16 cellular contexts compared by ENCODE assay signal in genomic region chr1:94209425-94209824, GRCh38. TPM values are rescaled to one million over a fixed set of nuclear protein-coding genes. Genes with fewer than 3 reads are reported as not detected.
DNase-seq lines count a peak whose midpoint lies in the region; ATAC-seq and TF ChIP-seq lines count a peak whose summit lies in the region.
"Had no signal": no experiment of that assay in that cellular context is flagged by ENCODE, and none has a peak within 500 bp of the region (broad histone marks: within the 10 kb centered on the region; RNA-seq: fewer than 3 reads in every experiment).

No MANE protein-coding gene starts in this region.

- peaks cover 3% of the 10 kb centered on the region for H3K9me3 ChIP-seq in RWPE2 (ENCODE audit: severe bottlenecking)
- H3K9me3 ChIP-seq in Caco-2: no peaks in the 10 kb centered on the region
- no peaks in the 10 kb centered on the region for H3K9me3 ChIP-seq in esophagus squamous epithelium

- CTCF ChIA-PET in Caco-2 (lab: Charles Lee): no interaction called here

- H3K27me3 Mint-ChIP-seq in Caco-2 (ENCODE audit: insufficient read depth, unreplicated experiment): no peaks in the 10 kb centered on the region
- H3K27me3 Mint-ChIP-seq: brain had no signal

- peaks cover 4% of the 10 kb centered on the region for H3K4me1 Mint-ChIP-seq in Caco-2 (ENCODE audit: low read depth, unreplicated experiment)
- H3K4me1 Mint-ChIP-seq: brain had no signal

- POLR2A ChIA-PET in Caco-2 (lab: Charles Lee): interaction anchor here (0.6 kb wide), 1 partner anchor 28 kb away, joined by 6 read pairs; no protein-coding TSS in a partner anchor

- H3K4me1 ChIP-seq in RWPE2 (ENCODE audit: insufficient read depth, poor library complexity, severe bottlenecking) (peaks cover 32% of the 10 kb centered on the region), Caco-2 (no peaks in the 10 kb centered on the region), esophagus squamous epithelium (no peaks in the 10 kb centered on the region)
- H3K4me1 ChIP-seq: SJCRH30 had no signal

- intact Hi-C loops in Caco-2 (cut with micrococcal nuclease; ENCODE audit: unreplicated experiment): no loop called here
- intact Hi-C loops in esophagus squamous epithelium (cut with DNase I): no loop called here

- no peaks in the 10 kb centered on the region for H3K27me3 ChIP-seq in RWPE2 (ENCODE audit: insufficient read depth, poor library complexity, severe bottlenecking)
- no peaks in the 10 kb centered on the region for H3K27me3 ChIP-seq in Caco-2 (replicated peaks; ENCODE audit: control insufficient read depth, insufficient read depth, low read length)
- H3K27me3 ChIP-seq in esophagus squamous epithelium: no peaks in the 10 kb centered on the region
- H3K27me3 ChIP-seq: SJCRH30 had no signal

- H3K36me3 ChIP-seq in RWPE2 (ENCODE audit: low read depth) (peaks cover 100% of the 10 kb centered on the region), Caco-2 (ENCODE audit: control insufficient read depth, insufficient read depth, low read length) (no peaks in the 10 kb centered on the region), esophagus squamous epithelium (peaks cover 0 to 4% (median 0%) of the 10 kb centered on the region in 3 donors)

- H3K4me3 ChIP-seq in RWPE2 (ENCODE audit: severe bottlenecking): no peak overlapping the region
- H3K4me3 ChIP-seq in foreskin fibroblast (ENCODE audit: low read depth in 1 of 2, low read length in 2 of 2): no peak overlapping the region
- no peak overlapping the region for H3K4me3 ChIP-seq in Caco-2 (ENCODE audit: low read depth, low read length)
- no peak overlapping the region for H3K4me3 ChIP-seq in esophagus squamous epithelium
- H3K4me3 ChIP-seq: SJCRH30 had no signal

- no TSS peak for BruUV-seq in Caco-2 (replicated peaks; lab: Mats Ljungman, UMichigan)

- H3K27ac Mint-ChIP-seq in Caco-2 (ENCODE audit: unreplicated experiment): no peak overlapping the region
- H3K27ac Mint-ChIP-seq: brain had no signal

- TF ChIP-seq CTCF in RWPE2 (IDR thresholded peaks at IDR 0.05; ENCODE audit: poor library complexity, severe bottlenecking) (no peak), foreskin fibroblast (IDR thresholded peaks at IDR 0.05; ENCODE audit: low read depth, low read length) (no peak), omental fat pad (IDR thresholded peaks at IDR 0.05) (no peak), Caco-2 (IDR thresholded peaks at IDR 0.05; ENCODE audit: insufficient read depth in 1 of 2, low read depth in 1 of 2, low read length in 1 of 2, severe bottlenecking in 1 of 2, unreplicated experiment in 1 of 2) (no peak), esophagus squamous epithelium (IDR thresholded peaks at IDR 0.05) (no peak)

- H3K36me3 Mint-ChIP-seq in Caco-2 (ENCODE audit: insufficient read depth, unreplicated experiment): peaks cover 45% of the 10 kb centered on the region

- no peak for TF ChIP-seq POLR2A in esophagus squamous epithelium (IDR thresholded peaks at IDR 0.05)

- H3K27ac ChIP-seq in RWPE2 (ENCODE audit: poor library complexity, severe bottlenecking) (peak overlapping the region; percentile 37), esophagus squamous epithelium (no peak overlapping the region)
- H3K27ac ChIP-seq: SJCRH30 had no signal

- peak; percentile 81 for ATAC-seq in RWPE2 (ENCODE audit: low read depth)
- peak; percentile 77 for ATAC-seq in omental fat pad (ENCODE audit: low FRiP score)
- ATAC-seq in HG02610 (IDR thresholded peaks at IDR 0.05; ENCODE audit: unreplicated experiment): no peak
- ATAC-seq in HG02763 (IDR thresholded peaks at IDR 0.05; ENCODE audit: unreplicated experiment): no peak

- DNase-seq in EL: peak; percentile 62
- no peak for DNase-seq in RWPE2 (ENCODE audit: low spot score)
- peak; percentile 44 to 64 for DNase-seq in foreskin fibroblast
- no peak for DNase-seq in omental fat pad (ENCODE audit: low spot score)
- DNase-seq in Caco-2: no peak
- no peak for DNase-seq in esophagus squamous epithelium (lab: John Stamatoyannopoulos, UW)
- DNase-seq: activated CD4-positive, alpha-beta T cell treated with anti-CD3 and anti-CD28 coated beads, Interleukin-2, amount 50 U/mL, for 4 hours; C1 segment of cervical spinal cord; GOT3; NCI-H1930; NCI-H774; SJCRH30; stimulated activated CD4-positive, alpha-beta T cell treated with anti-CD3 and anti-CD28 coated beads, Interleukin-2, amount 100 ng/mL, for 24 hours had no signal

- H3K9me3 Mint-ChIP-seq in Caco-2 (ENCODE audit: unreplicated experiment): no peaks in the 10 kb centered on the region

- no peak overlapping the region for H3K4me3 Mint-ChIP-seq in Caco-2 (ENCODE audit: unreplicated experiment)
- H3K4me3 Mint-ChIP-seq: brain had no signal

RNA-seq across cellular contexts. Expression of gene ARHGAP29, which starts 28.0 kb away (rescaled TPM):
- total RNA-seq in omental fat pad: 100 to 1,000 TPM in 1 of 4 donors, 10 to 100 TPM in 3; 43.8 to 129 (median 77.1) TPM
- 30.3 and 31.4 TPM in 2 replicates for total RNA-seq in Caco-2 (2022)
- total RNA-seq in esophagus squamous epithelium: 10 to 100 TPM in 1 of 4 donors, 1 to 10 TPM in 3; 1.4 to 30.5 (median 5.6) TPM

Comparison
In these comparisons a context has a peak if more than half of its experiments do, and no peak if none do; other contexts are left out.
1. DNase-seq: peak in EL (single experiment) and foreskin fibroblast (2 of 2); none in RWPE2 (single experiment), omental fat pad (single experiment), Caco-2 (0 of 2) and esophagus squamous epithelium (single experiment).
2. ATAC-seq: peak in RWPE2 (single experiment) and omental fat pad (single experiment); none in HG02610 (single experiment) and HG02763 (single experiment).